ENCODE assay signal across 14 cellular contexts in genomic region chr19:45385392-45386221, GRCh38. TPM values are rescaled to one million over a fixed set of nuclear protein-coding genes. Genes with fewer than 3 reads are reported as not detected.
DNase-seq lines count a peak whose midpoint lies in the region; ATAC-seq, FAIRE-seq and TF ChIP-seq lines count a peak whose summit lies in the region.
"Had no signal": no experiment of that assay in that cellular context is flagged by ENCODE, and none has a peak within 500 bp of the region (broad histone marks: within the 10 kb centered on the region; RNA-seq: fewer than 3 reads in every experiment).

No MANE protein-coding gene starts in this region.

- H3K4me3 Mint-ChIP-seq in H9, result peak overlapping the region in 1 of 2 experiments; percentile 29; a peak in 1 of 5 replicates
- H3K4me3 Mint-ChIP-seq: central memory CD8-positive, alpha-beta T cell had no signal

- WGBS in H9 (ENCODE audit: extremely low coverage, insufficient read length, low lambda C conversion rate), result no CpG with 5 or more reads among the region's 75 CpGs
- WGBS in small intestine, 3 donors, result 12 to 17% (median 14%) methylated on average over 72 to 75 of the region's 75 CpGs

- no peak for FAIRE-seq in small intestine (lab: Jason Lieb, UNC)

- H3K4me1 ChIP-seq in H9 (ENCODE audit: insufficient read depth, low read length) (no peaks in the 10 kb centered on the region), parathyroid adenoma (no peaks in the 10 kb centered on the region), small intestine (ENCODE audit: control insufficient read depth in 2 of 2, insufficient read depth in 1 of 2, low read depth in 1 of 2, low read length in 1 of 2) (no peaks in the 10 kb centered on the region), MM.1S (ENCODE audit: low read length) (no peaks in the 10 kb centered on the region)

- peaks cover 0 to 2% (median 0%) of the 10 kb centered on the region in 3 experiments; a peak in 2 of 7 replicates for H3K36me3 Mint-ChIP-seq in H9 (ENCODE audit: insufficient read depth in 1 of 3, low read depth in 3 of 3)

- no peak overlapping the region for H2BK120ac ChIP-seq in H9 (ENCODE audit: low read depth, low read length, poor library complexity, severe bottlenecking)

- H4K91ac ChIP-seq in H9 (ENCODE audit: insufficient read length, low read depth, low read length), result no peak overlapping the region

- no peak overlapping the region for H3T11ph ChIP-seq in H9 (ENCODE audit: low read length)

- H3K56ac ChIP-seq in H9 (ENCODE audit: insufficient read length, low read depth, low read length), result no peak overlapping the region

- no peak overlapping the region for H3K4ac ChIP-seq in H9 (ENCODE audit: low read depth, low read length)

- no peak overlapping the region for H3K18ac ChIP-seq in H9 (ENCODE audit: insufficient read length, low read depth, low read length)

- peak; percentile 53 to 56 for ATAC-seq in left cardiac atrium
- no peak for ATAC-seq in HG03159 (IDR thresholded peaks at IDR 0.05; ENCODE audit: unreplicated experiment)

- no peak overlapping the region for H2AFZ ChIP-seq in H9 (ENCODE audit: low read length)
- peak overlapping the region; percentile 17 for H2AFZ ChIP-seq in parathyroid adenoma
- H2AFZ ChIP-seq in MM.1S (ENCODE audit: low read length), result no peak overlapping the region

- no peak overlapping the region for H2AK5ac ChIP-seq in H9 (ENCODE audit: insufficient read length, low read length)

- H2BK5ac ChIP-seq in H9 (ENCODE audit: insufficient read length, low read length), result no peak overlapping the region

- no peak overlapping the region for H3K4me3 ChIP-seq in parathyroid adenoma (ENCODE audit: low read depth, low read length)
- no peak overlapping the region for H3K4me3 ChIP-seq in small intestine (ENCODE audit: low read depth in 1 of 2, low read length in 2 of 2)
- no peak overlapping the region for H3K4me3 ChIP-seq in MM.1S (ENCODE audit: low read length)
- H3K4me3 ChIP-seq: MG63 had no signal

- H4K20me1 ChIP-seq in H9 (ENCODE audit: control insufficient read depth, insufficient read depth, insufficient read length) (no peaks in the 10 kb centered on the region), MM.1S (ENCODE audit: insufficient read depth, low read length) (no peaks in the 10 kb centered on the region)

- H3K9ac ChIP-seq in H9 (ENCODE audit: extremely low read depth, insufficient read length, low read length), result no peak overlapping the region
- no peak overlapping the region for H3K9ac ChIP-seq in parathyroid adenoma
- no peak overlapping the region for H3K9ac ChIP-seq in MM.1S (ENCODE audit: low read length)

- H3K9me2 ChIP-seq in MM.1S (replicated peaks; ENCODE audit: insufficient read depth, low read length), result no peaks in the 10 kb centered on the region

- no peaks in the 10 kb centered on the region for H3F3A ChIP-seq in MM.1S (ENCODE audit: insufficient read depth, low read length)

- H3K23ac ChIP-seq in H9 (ENCODE audit: insufficient read length, low read depth, low read length), result no peak overlapping the region

- H3K27me3 ChIP-seq in H9 (ENCODE audit: insufficient read depth, low read length), result peaks cover 15% of the 10 kb centered on the region; the same call in 1 of the 2 replicates
- H3K27me3 ChIP-seq in parathyroid adenoma (ENCODE audit: control insufficient read depth, insufficient read depth, low read length), result no peaks in the 10 kb centered on the region
- peaks cover 10 to 12% of the 10 kb centered on the region in 2 donors for H3K27me3 ChIP-seq in small intestine (ENCODE audit: control insufficient read depth in 2 of 2, insufficient read depth in 2 of 2, low read length in 2 of 2)
- H3K27me3 ChIP-seq in MM.1S (replicated peaks; ENCODE audit: insufficient read depth, low read length), result peaks cover 7% of the 10 kb centered on the region; the same call in 1 of the 2 replicates
- H3K27me3 ChIP-seq: MG63 had no signal

- H3K79me2 ChIP-seq in H9 (ENCODE audit: insufficient read depth, low read length), result no peaks in the 10 kb centered on the region
- no peaks in the 10 kb centered on the region for H3K79me2 ChIP-seq in parathyroid adenoma
- H3K79me2 ChIP-seq in MM.1S (ENCODE audit: low read length), result no peaks in the 10 kb centered on the region

- H2BK12ac ChIP-seq in H9 (ENCODE audit: insufficient read length, low read depth, low read length), result no peak overlapping the region

- H2BK20ac ChIP-seq in H9 (ENCODE audit: low read depth, low read length, poor library complexity, severe bottlenecking), result no peak overlapping the region

- peak overlapping the region in 1 of 3 experiments; percentile 31; a peak in 1 of 7 replicates for H3K27ac Mint-ChIP-seq in H9

- H3K4me2 ChIP-seq in H9 (ENCODE audit: insufficient read depth, insufficient read length, low read length) (peak overlapping the region; percentile 63), parathyroid adenoma (ENCODE audit: low read length) (no peak overlapping the region), MM.1S (ENCODE audit: low read depth, low read length) (no peak overlapping the region)

- no peak overlapping the region; the same call in 1 of the 2 replicates for H3K14ac ChIP-seq in H9 (ENCODE audit: insufficient read depth, low read length)

- TF ChIP-seq CTCF in H9 (conservative IDR thresholded peaks at IDR 0.05) (no peak; the same call in 2 of the 3 replicates), parathyroid adenoma (IDR thresholded peaks at IDR 0.05) (no peak), MM.1S (IDR thresholded peaks at IDR 0.05; ENCODE audit: low read length) (no peak)

- H3K27me3 Mint-ChIP-seq in H9 (ENCODE audit: low read depth), result peaks cover 7% of the 10 kb centered on the region

- H3K79me1 ChIP-seq in H9 (ENCODE audit: insufficient read depth, low read depth, low read length, poor library complexity, severe bottlenecking), result no peaks in the 10 kb centered on the region

- H3K36me3 ChIP-seq in parathyroid adenoma (ENCODE audit: control insufficient read depth, insufficient read depth, low read length) (no peaks in the 10 kb centered on the region), small intestine (ENCODE audit: control insufficient read depth in 2 of 2, insufficient read depth in 2 of 2, low read length in 2 of 2) (no peaks in the 10 kb centered on the region), MM.1S (replicated peaks; ENCODE audit: insufficient read depth, low read length) (no peaks in the 10 kb centered on the region)
- H3K36me3 ChIP-seq: MG63 had no signal

- H2BK15ac ChIP-seq in H9 (ENCODE audit: low read depth, low read length), result no peak overlapping the region

- intact Hi-C loops in left cardiac atrium (cut with DNase I), result no loop called here

- H4K5ac ChIP-seq in H9 (ENCODE audit: insufficient read length, low read depth, low read length), result no peak overlapping the region

- peaks cover 12% of the 10 kb centered on the region for H3K23me2 ChIP-seq in H9 (ENCODE audit: insufficient read length, low read depth, low read length, poor library complexity, severe bottlenecking)

- DNase-seq in H9 (peak; percentile 67), RPMI8226 (peak; percentile 53), left cardiac atrium (no peak), anterior cingulate cortex (lab: John Stamatoyannopoulos, UW) (no peak), small intestine (no peak), MM.1S (no peak)
- DNase-seq: activated CD4-positive, alpha-beta T cell treated with anti-CD3 and anti-CD28 coated beads, Interleukin-2, amount 50 U/mL, for 1 hour; activated gamma-delta T cell treated with Interleukin-2 at 50 U/mL for 16 hours; DMS153; MG63; occipital lobe had no signal

- H3K27ac ChIP-seq in H9 (ENCODE audit: insufficient read length, low read depth, low read length) (no peak overlapping the region), parathyroid adenoma (no peak overlapping the region), small intestine (ENCODE audit: low read depth in 1 of 2, low read length in 1 of 2) (no peak overlapping the region), MM.1S (ENCODE audit: low read length) (no peak overlapping the region)

- H3K9me3 ChIP-seq in H9 (ENCODE audit: control insufficient read depth, low read depth, low read length) (no peaks in the 10 kb centered on the region), parathyroid adenoma (ENCODE audit: control insufficient read depth, low read length) (no peaks in the 10 kb centered on the region), small intestine (ENCODE audit: control insufficient read depth, low read depth) (no peaks in the 10 kb centered on the region), MM.1S (replicated peaks; ENCODE audit: insufficient read depth, low read length) (no peaks in the 10 kb centered on the region)
- H3K9me3 ChIP-seq: MG63 had no signal

- H3K9me3 Mint-ChIP-seq in H9, result no peaks in the 10 kb centered on the region
- H3K9me3 Mint-ChIP-seq: central memory CD8-positive, alpha-beta T cell had no signal

- H3K4me1 Mint-ChIP-seq in H9, result no peaks in the 10 kb centered on the region
- H3K4me1 Mint-ChIP-seq: central memory CD8-positive, alpha-beta T cell had no signal

- no peak overlapping the region for H4K8ac ChIP-seq in H9 (replicated peaks; ENCODE audit: insufficient read length, low read depth, low read length)

RNA-seq across cellular contexts. Expression of gene ERCC2, which starts 15.2 kb away (rescaled TPM):
- total RNA-seq in H9 (2021) (94.4 and 98.7 TPM in 2 replicates), left cardiac atrium (10 to 100 TPM; 12.7 to 13.0 TPM)
- polyA plus RNA-seq in small intestine, result 10 to 100 TPM in 1 of 3 donors, 1 to 10 TPM in 2; 3.4 to 10.6 (median 5.1) TPM

RNA-seq across cellular contexts. Expression of gene PPP1R13L, which starts 19.3 kb away (rescaled TPM):
- total RNA-seq in H9 (2021), result 40.4 and 42.6 TPM in 2 replicates
- 100 to 1,000 TPM; 123 to 143 TPM for total RNA-seq in left cardiac atrium
- polyA plus RNA-seq in small intestine, result 10 to 100 TPM; 17.3 to 30.5 (median 25.3) TPM
- total RNA-seq: occipital lobe had no signal

RNA-seq across cellular contexts. Expression of gene POLR1G, which starts 20.8 kb away (rescaled TPM):
- total RNA-seq in H9 (2021) (43.4 and 48.7 TPM in 2 replicates), left cardiac atrium (1 to 10 TPM; 4.6 to 5.5 TPM)
- polyA plus RNA-seq in small intestine, result 1 to 10 TPM in 1 of 3 donors, under 1 TPM in 2; 0.27 to 4.1 (median 0.67) TPM

RNA-seq across cellular contexts. Expression of gene ERCC1, which starts 38.1 kb away (rescaled TPM):
- total RNA-seq in H9 (2021), result 62.4 and 66.7 TPM in 2 replicates
- total RNA-seq in left cardiac atrium, result 100 to 1,000 TPM; 105 to 140 TPM
- polyA plus RNA-seq in small intestine, result 10 to 100 TPM; 30.3 to 42.4 (median 32.7) TPM

RNA-seq across cellular contexts. Expression of gene KLC3, which starts 45.1 kb away (rescaled TPM):
- 3.8 and 4.8 TPM in 2 replicates for total RNA-seq in H9 (2021)
- under 1 TPM; 0.21 to 0.24 TPM for total RNA-seq in left cardiac atrium
- not detected for polyA plus RNA-seq in small intestine

Comparison
In these comparisons a context has a peak if more than half of its experiments do, and no peak if none do; other contexts are left out.
1. DNase-seq: peak in H9 (single experiment) and RPMI8226 (single experiment); none in left cardiac atrium (single experiment), anterior cingulate cortex (0 of 58), small intestine (single experiment) and MM.1S (single experiment).